In the genomic region with DNA sequence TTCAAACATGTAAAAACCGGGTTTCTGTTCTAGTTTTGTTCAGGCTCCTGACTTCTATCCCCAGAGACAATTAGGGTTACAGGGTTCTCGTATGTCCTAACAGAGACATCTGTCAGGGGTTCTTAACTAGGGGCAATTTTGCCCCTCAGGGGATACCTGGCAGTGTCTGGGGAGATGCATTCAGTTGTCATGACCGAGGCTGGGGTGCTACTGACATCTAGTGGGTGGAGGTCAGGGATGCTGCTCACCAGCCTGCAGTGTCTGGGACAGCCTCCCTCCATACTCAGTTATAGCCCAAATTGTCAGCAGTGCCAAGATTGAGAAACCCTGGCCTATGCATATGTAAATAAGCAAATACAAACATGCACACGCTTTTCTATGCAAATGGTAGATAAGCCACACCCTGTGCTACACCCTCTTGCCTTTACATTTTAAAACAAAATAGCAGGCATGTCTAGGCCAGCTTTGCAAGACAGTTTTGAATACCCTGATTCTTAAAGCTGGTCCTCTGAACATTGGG, we compare ENCODE assay signal across 8 cellular contexts. TPM values are rescaled to one million over a fixed set of nuclear protein-coding genes. Genes with fewer than 3 reads are reported as not detected.
DNase-seq lines count a peak whose midpoint lies in the region; ATAC-seq and TF ChIP-seq lines count a peak whose summit lies in the region.

No MANE protein-coding gene starts in this region.

- H3K4me1 Mint-ChIP-seq in activated T-cell treated with anti-CD3 and anti-CD28 coated beads, Interleukin-2, amount 50 U/mL, for 4 hours (ENCODE audit: low read depth), result peaks cover 28% of the 10 kb centered on the region
- peaks cover 45% of the 10 kb centered on the region for H3K4me1 Mint-ChIP-seq in neural progenitor cell

- H3K27me3 Mint-ChIP-seq in activated T-cell treated with anti-CD3 and anti-CD28 coated beads, Interleukin-2, amount 50 U/mL, for 4 hours (ENCODE audit: low read depth), result no peaks in the 10 kb centered on the region
- peaks cover 8% of the 10 kb centered on the region for H3K27me3 Mint-ChIP-seq in neural progenitor cell (ENCODE audit: insufficient read depth, low read depth)

- no peaks in the 10 kb centered on the region for H3K27me3 ChIP-seq in neural progenitor cell
- H3K27me3 ChIP-seq in aorta (ENCODE audit: control insufficient read depth in 1 of 2, insufficient read depth in 2 of 2, low read length in 1 of 2), result no peaks in the 10 kb centered on the region

- intact Hi-C loops in Right ventricle myocardium superior (cut with DNase I), result no loop called here
- intact Hi-C loops in Right ventricle myocardium inferior (cut with DNase I), result loop anchor here (5.0 kb wide), 1 partner anchor 66 kb away; no protein-coding TSS in a partner anchor
- intact Hi-C loops in aorta (cut with DNase I), result no loop called here

- no peak overlapping the region for H3K4me3 ChIP-seq in neural progenitor cell
- H3K4me3 ChIP-seq in aorta (ENCODE audit: low read length in 2 of 2), result no peak overlapping the region

- H3K27ac ChIP-seq in neural progenitor cell (no peak overlapping the region), aorta (ENCODE audit: low read depth in 1 of 2, low read length in 2 of 2) (no peak overlapping the region)

- WGBS in aorta, 2 donors, result 89 to 91% methylated on average over 4 of the region's 4 CpGs

- peaks cover 15% of the 10 kb centered on the region for H3F3A ChIP-seq in neural progenitor cell (ENCODE audit: low read depth)

- H3K79me2 ChIP-seq in neural progenitor cell (ENCODE audit: low read depth), result no peaks in the 10 kb centered on the region

- ATAC-seq in Right ventricle myocardium superior (ENCODE audit: poor library complexity), result peak; percentile 43
- ATAC-seq in Right ventricle myocardium inferior, result no peak
- peak; percentile 80 to 83 for ATAC-seq in activated T-cell treated with anti-CD3 and anti-CD28 coated beads, Interleukin-2, amount 50 U/mL, for 4 hours
- no peak for ATAC-seq in aorta (ENCODE audit: low FRiP score)

- peaks cover 30% of the 10 kb centered on the region for H3K4me1 ChIP-seq in neural progenitor cell
- H3K4me1 ChIP-seq in aorta (ENCODE audit: control insufficient read depth in 1 of 2, insufficient read depth in 2 of 2, low read length in 2 of 2), result no peaks in the 10 kb centered on the region

- H3K36me3 Mint-ChIP-seq in activated T-cell treated with anti-CD3 and anti-CD28 coated beads, Interleukin-2, amount 50 U/mL, for 4 hours (ENCODE audit: insufficient read depth), result peaks cover 23% of the 10 kb centered on the region
- H3K36me3 Mint-ChIP-seq in neural progenitor cell, result peaks cover 10% of the 10 kb centered on the region

- H3K4me3 Mint-ChIP-seq in activated T-cell treated with anti-CD3 and anti-CD28 coated beads, Interleukin-2, amount 50 U/mL, for 4 hours, result peak overlapping the region; percentile 11
- H3K4me3 Mint-ChIP-seq in neural progenitor cell, result no peak overlapping the region

- peak; percentile 40 for TF ChIP-seq CTCF in neural progenitor cell (IDR thresholded peaks at IDR 0.05)

- H3K9ac ChIP-seq in neural progenitor cell, result no peak overlapping the region

- no peak overlapping the region for H3K4me2 ChIP-seq in neural progenitor cell

- H2AFZ ChIP-seq in neural progenitor cell (replicated peaks), result no peak overlapping the region

- CTCF ChIA-PET in HEK293T (lab: Yijun Ruan, JAX), result interaction anchor here (0.7 kb wide), 1 partner anchor 127 kb away, joined by 3 read pairs; no protein-coding TSS in a partner anchor

- no peak overlapping the region for H3K27ac Mint-ChIP-seq in neural progenitor cell

- no peaks in the 10 kb centered on the region for H4K20me1 ChIP-seq in neural progenitor cell (ENCODE audit: low read depth)

- no peaks in the 10 kb centered on the region for H3K9me3 Mint-ChIP-seq in activated T-cell treated with anti-CD3 and anti-CD28 coated beads, Interleukin-2, amount 50 U/mL, for 4 hours
- H3K9me3 Mint-ChIP-seq in neural progenitor cell, result no peaks in the 10 kb centered on the region

- POLR2A ChIA-PET in HEK293T (lab: Yijun Ruan, JAX), result no interaction called here

- DNase-seq in Right ventricle myocardium superior, result no peak
- DNase-seq in Right ventricle myocardium inferior (ENCODE audit: missing footprints), result no peak
- peak; percentile 32 for DNase-seq in HEK293T (ENCODE audit: extremely low spot score)
- DNase-seq in NCI-H1436 (lab: John Stamatoyannopoulos, UW), result peak; percentile 80
- peak; percentile 14 for DNase-seq in activated T-cell treated with anti-CD3 and anti-CD28 coated beads, Interleukin-2, amount 50 U/mL, for 4 hours
- no peak for DNase-seq in neural progenitor cell (ENCODE audit: low spot score)
- no peak for DNase-seq in aorta
- DNase-seq in COLO829 (ENCODE audit: low spot score), result no peak

- H3K9me3 ChIP-seq in neural progenitor cell (ENCODE audit: low read depth) (no peaks in the 10 kb centered on the region), aorta (ENCODE audit: control insufficient read depth, low read length) (no peaks in the 10 kb centered on the region)

- no peaks in the 10 kb centered on the region for H3K36me3 ChIP-seq in neural progenitor cell
- peaks cover 0 to 2% of the 10 kb centered on the region in 2 donors for H3K36me3 ChIP-seq in aorta (ENCODE audit: control insufficient read depth in 1 of 2, insufficient read depth in 2 of 2, low read length in 1 of 2)

TF ChIP-seq in HEK293T, 16 proteins besides CTCF, POLR2A, EP300 and RAD21:
- TF ChIP-seq FOXK2 (IDR thresholded peaks at IDR 0.05), result no peak
- no peak for TF ChIP-seq PKNOX1 (IDR thresholded peaks at IDR 0.05)
- TF ChIP-seq HDGF (IDR thresholded peaks at IDR 0.05; ENCODE audit: borderline replicate concordance), result no peak
- TF ChIP-seq FOXM1 (IDR thresholded peaks at IDR 0.05; ENCODE audit: borderline replicate concordance), result no peak
- no peak for TF ChIP-seq ELF4 (IDR thresholded peaks at IDR 0.05)
- no peak for TF ChIP-seq FOXA1 (IDR thresholded peaks at IDR 0.05)
- no peak for TF ChIP-seq SP1 (IDR thresholded peaks at IDR 0.05)
- TF ChIP-seq L3MBTL2 (conservative IDR thresholded peaks at IDR 0.05), result no peak
- TF ChIP-seq BHLHE40 (IDR thresholded peaks at IDR 0.05; ENCODE audit: borderline replicate concordance), result no peak

RNA-seq across cellular contexts. Expression of gene CLEC16A, which starts 37.4 kb away (rescaled TPM):
- total RNA-seq in Right ventricle myocardium superior, result 20.9 TPM
- 23.0 TPM for total RNA-seq in Right ventricle myocardium inferior
- total RNA-seq in activated T-cell treated with anti-CD3 and anti-CD28 coated beads, Interleukin-2, amount 50 U/mL, for 4 hours, result 10 to 100 TPM; 25.2 to 26.4 (median 26.3) TPM
- 7.8 and 11.9 TPM in 2 replicates for total RNA-seq in neural progenitor cell (ENCODE audit: low replicate concordance)
- 10 to 100 TPM; 27.1 to 28.8 TPM for total RNA-seq in aorta
- polyA plus RNA-seq in aorta, result 10 to 100 TPM in 1 of 2 donors, 1 to 10 TPM in 1; 5.9 to 10.9 TPM

RNA-seq across cellular contexts. Expression of gene DEXI, which starts 39.5 kb away (rescaled TPM):
- total RNA-seq in Right ventricle myocardium superior, result 112 TPM
- total RNA-seq in Right ventricle myocardium inferior, result 121 TPM
- 10 to 100 TPM; 27.0 to 30.2 (median 29.5) TPM for total RNA-seq in activated T-cell treated with anti-CD3 and anti-CD28 coated beads, Interleukin-2, amount 50 U/mL, for 4 hours
- total RNA-seq in neural progenitor cell (ENCODE audit: low replicate concordance), result 16.4 and 45.9 TPM in 2 replicates
- total RNA-seq in aorta, result 10 to 100 TPM; 41.4 to 42.3 TPM
- 10 to 100 TPM; 46.6 to 60.1 TPM for polyA plus RNA-seq in aorta

Comparison
In these comparisons a context has a peak if more than half of its experiments do, and no peak if none do; other contexts are left out.
1. ATAC-seq: peak in Right ventricle myocardium superior (single experiment) and activated T-cell treated with anti-CD3 and anti-CD28 coated beads, Interleukin-2, amount 50 U/mL, for 4 hours (2 of 2); none in Right ventricle myocardium inferior (single experiment) and aorta (single experiment).
2. DNase-seq: peak in HEK293T (single experiment), NCI-H1436 (single experiment) and activated T-cell treated with anti-CD3 and anti-CD28 coated beads, Interleukin-2, amount 50 U/mL, for 4 hours (single experiment); none in Right ventricle myocardium superior (single experiment), Right ventricle myocardium inferior (single experiment), neural progenitor cell (single experiment), aorta (0 of 2) and COLO829 (single experiment).